26 cellular contexts compared by ENCODE assay signal in genomic region chr16:85809645-85810044, GRCh38. TPM values are rescaled to one million over a fixed set of nuclear protein-coding genes. Genes with fewer than 3 reads are reported as not detected.
"Had no signal": no experiment of that assay in that cellular context is flagged by ENCODE, and none has a peak within 500 bp of the region (broad histone marks: within the 10 kb centered on the region; RNA-seq: fewer than 3 reads in every experiment).

No MANE protein-coding gene starts in this region.

- DNase-seq: activated B cell treated with CpG ODN at 0.5 μM for 24 hours; activated CD8-positive, alpha-beta memory T cell treated with anti-CD3 and anti-CD28 coated beads for 24 hours; activated effector memory CD4-positive, alpha-beta T cell treated with Interleukin-2 at 50 U/mL for 16 hours; activated naive CD4-positive, alpha-beta T cell treated with Interleukin-2 at 50 U/mL for 16 hours; aorta; cortex of kidney; effector memory CD8-positive, alpha-beta T cell; erythroblast; hippocampal formation; midbrain; naive thymus-derived CD4-positive, alpha-beta T cell; psoas muscle; stimulated activated CD4-positive, alpha-beta T cell treated with anti-CD3 and anti-CD28 coated beads, Interleukin-15, amount 100 ng/mL, for 24 hours; stimulated activated CD4-positive, alpha-beta T cell treated with anti-CD3 and anti-CD28 coated beads, Interleukin-2, amount 100 ng/mL, for 24 hours; stimulated activated naive CD4-positive, alpha-beta T cell treated with Interleukin-2 at 50 U/mL for 16 hours; T-helper 1 cell; testis; transverse colon had no signal

- H2AFZ ChIP-seq: parathyroid adenoma had no signal

- H3K4me3 ChIP-seq: body of pancreas, cardiac muscle cell, gastroesophageal sphincter, psoas muscle, testis, transverse colon had no signal

- H3K27ac Mint-ChIP-seq: activated B cell treated with CpG ODN at 0.5 μM for 24 hours; activated naive CD8-positive, alpha-beta T cell; effector memory CD8-positive, alpha-beta T cell; memory B cell; T-helper 2 cell treated with Interferon-gamma antibody and Interleukin-4, amounts not matched to agents 5 μg/mL and 100 μg/mL, for 36 hours had no signal

- H3K4me1 ChIP-seq: gastroesophageal sphincter, parathyroid adenoma, psoas muscle, testis, transverse colon had no signal

- H3K27me3 ChIP-seq: body of pancreas, testis had no signal

- H3K4me1 Mint-ChIP-seq: activated B cell treated with CpG ODN at 0.5 μM for 24 hours, memory B cell had no signal

- H3K27ac ChIP-seq: cardiac muscle cell, gastroesophageal sphincter, parathyroid adenoma, psoas muscle, testis, transverse colon had no signal

- H3K9me3 ChIP-seq: body of pancreas, gastroesophageal sphincter, psoas muscle, testis, transverse colon had no signal

- H3K4me3 Mint-ChIP-seq: activated B cell treated with CpG ODN at 0.5 μM for 24 hours; activated naive CD8-positive, alpha-beta T cell; effector memory CD8-positive, alpha-beta T cell; memory B cell; naive thymus-derived CD4-positive, alpha-beta T cell; T-helper 2 cell treated with Interferon-gamma antibody and Interleukin-4, amounts not matched to agents 5 μg/mL and 100 μg/mL, for 36 hours had no signal

- H3K9me3 Mint-ChIP-seq: activated B cell treated with CpG ODN at 0.5 μM for 24 hours; effector memory CD8-positive, alpha-beta T cell; memory B cell; naive thymus-derived CD4-positive, alpha-beta T cell; T-helper 2 cell treated with Interferon-gamma antibody and Interleukin-4, amounts not matched to agents 5 μg/mL and 100 μg/mL, for 36 hours had no signal

- ATAC-seq: effector memory CD8-positive, alpha-beta T cell; gastroesophageal sphincter had no signal

- H3K9ac ChIP-seq: parathyroid adenoma had no signal

- H3K27me3 Mint-ChIP-seq: activated naive CD8-positive, alpha-beta T cell had no signal

- H3K79me2 ChIP-seq: parathyroid adenoma had no signal

RNA-seq across cellular contexts. Expression of gene C16orf74, which starts 58.7 kb away (rescaled TPM):
- polyA plus RNA-seq: aorta, neural cell had no signal
